Comparison of ENCODE assay signal across 1 cellular context in the genomic region with DNA sequence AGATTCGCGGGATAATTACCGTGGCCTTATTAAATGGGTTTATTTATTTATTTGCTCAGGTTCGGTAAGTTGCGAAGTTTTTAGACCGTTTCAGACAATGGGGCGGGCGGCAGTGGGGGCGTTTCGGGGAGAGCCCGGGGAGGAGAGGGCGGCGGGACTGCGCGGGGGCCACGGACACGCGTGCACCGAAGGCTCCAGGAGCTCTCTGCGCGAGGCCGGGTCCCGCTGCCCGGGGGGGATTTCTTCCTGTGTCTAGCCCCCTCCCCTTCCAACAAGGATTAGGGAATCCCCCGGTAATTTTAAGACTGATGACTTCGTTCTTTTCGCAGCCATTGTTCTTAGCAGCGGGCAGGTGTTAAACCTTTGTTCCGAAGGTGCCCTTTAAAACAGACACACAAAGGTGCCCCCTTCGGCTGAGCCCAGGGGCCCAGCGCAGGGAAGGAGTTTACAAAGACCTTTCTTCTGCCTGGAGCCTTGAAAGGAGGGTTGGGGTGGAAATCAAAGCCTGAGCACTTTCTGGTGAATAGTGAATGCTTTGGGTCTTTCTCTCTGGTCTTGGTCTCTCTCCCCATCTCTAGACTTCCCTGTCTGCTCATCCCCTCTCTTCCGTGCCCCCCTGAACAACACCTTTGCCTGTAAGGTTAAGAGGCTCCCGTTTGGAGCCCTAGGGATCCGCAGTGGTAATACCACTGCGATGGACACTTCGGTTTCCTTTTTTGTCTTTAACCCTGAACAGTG.
TF ChIP-seq lines count a peak whose summit lies in the region.

No MANE protein-coding gene starts in this region.

TF ChIP-seq in HepG2, 621 proteins besides CTCF, POLR2A, EP300 and RAD21:
- TF ChIP-seq, protein P1, sequence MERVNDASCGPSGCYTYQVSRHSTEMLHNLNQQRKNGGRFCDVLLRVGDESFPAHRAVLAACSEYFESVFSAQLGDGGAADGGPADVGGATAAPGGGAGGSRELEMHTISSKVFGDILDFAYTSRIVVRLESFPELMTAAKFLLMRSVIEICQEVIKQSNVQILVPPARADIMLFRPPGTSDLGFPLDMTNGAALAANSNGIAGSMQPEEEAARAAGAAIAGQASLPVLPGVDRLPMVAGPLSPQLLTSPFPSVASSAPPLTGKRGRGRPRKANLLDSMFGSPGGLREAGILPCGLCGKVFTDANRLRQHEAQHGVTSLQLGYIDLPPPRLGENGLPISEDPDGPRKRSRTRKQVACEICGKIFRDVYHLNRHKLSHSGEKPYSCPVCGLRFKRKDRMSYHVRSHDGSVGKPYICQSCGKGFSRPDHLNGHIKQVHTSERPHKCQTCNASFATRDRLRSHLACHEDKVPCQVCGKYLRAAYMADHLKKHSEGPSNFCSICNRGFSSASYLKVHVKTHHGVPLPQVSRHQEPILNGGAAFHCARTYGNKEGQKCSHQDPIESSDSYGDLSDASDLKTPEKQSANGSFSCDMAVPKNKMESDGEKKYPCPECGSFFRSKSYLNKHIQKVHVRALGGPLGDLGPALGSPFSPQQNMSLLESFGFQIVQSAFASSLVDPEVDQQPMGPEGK (CRISPR knock-in tag; IDR thresholded peaks at IDR 0.05), result no peak
- TF ChIP-seq CBX2 (IDR thresholded peaks at IDR 0.05; ENCODE audit: low read depth, low read length) (peak; percentile 4; the same call in 1 of the 2 replicates), CBX2 (CRISPR knock-in tag; IDR thresholded peaks at IDR 0.05; ENCODE audit: low read depth) (no peak)
